1 cellular context compared by ENCODE assay signal in the genomic region with DNA sequence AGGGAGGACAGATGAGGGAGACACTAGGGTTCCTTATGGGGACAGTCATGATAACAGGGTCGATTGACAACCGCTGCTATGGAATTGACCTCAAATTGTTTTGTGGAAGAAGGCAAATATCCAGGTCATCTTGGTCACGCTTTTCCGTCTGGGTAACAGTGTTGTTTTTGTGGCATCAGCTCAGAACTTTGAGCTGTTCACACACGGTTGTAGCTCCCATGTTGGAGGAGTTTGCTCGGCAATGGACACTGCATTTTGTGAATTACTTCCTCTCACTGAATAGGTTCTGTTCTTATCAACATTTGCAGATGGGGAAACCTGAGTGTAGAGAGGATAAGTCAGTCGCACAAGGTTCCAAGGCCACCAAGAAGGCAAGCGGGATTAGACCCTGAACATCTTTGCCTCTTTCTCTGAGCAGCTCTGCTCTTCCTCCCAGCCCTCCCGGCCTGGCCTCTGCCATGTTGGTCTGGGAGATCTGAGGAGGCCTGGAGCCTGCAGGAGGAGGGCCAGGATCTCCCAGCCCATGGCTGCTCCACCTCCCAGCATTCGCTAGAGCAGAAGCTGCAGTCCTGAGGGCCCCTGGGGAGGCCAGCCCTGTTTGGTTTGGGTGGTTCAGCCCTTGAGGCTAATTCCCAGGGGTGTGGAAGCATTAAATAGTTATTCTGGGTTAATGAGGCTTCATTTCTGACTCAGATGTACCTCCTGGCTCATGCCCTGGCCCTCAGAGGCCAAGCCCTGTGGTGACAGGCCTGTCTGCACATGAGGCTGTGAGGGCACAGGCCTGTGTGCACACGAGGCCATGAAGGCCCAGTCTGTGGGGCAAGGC.
TF ChIP-seq lines count a peak whose summit lies in the region.

No MANE protein-coding gene starts in this region.

TF ChIP-seq in K562, 482 proteins besides CTCF, POLR2A, EP300 and RAD21 (continued from another document and continues in another):
- TF ChIP-seq ATF2 (CRISPR knock-in tag; IDR thresholded peaks at IDR 0.05) = no peak
- peak; percentile 66 for TF ChIP-seq RNF2 (IDR thresholded peaks at IDR 0.05)
- no peak for TF ChIP-seq PHF20 (IDR thresholded peaks at IDR 0.05; ENCODE audit: partially characterized antibody)
- peak; percentile 94 for TF ChIP-seq TAL1 (IDR thresholded peaks at IDR 0.05)
- TF ChIP-seq BRD9 (IDR thresholded peaks at IDR 0.05; ENCODE audit: low read depth, partially characterized antibody) = peak; percentile 73
- peak; percentile 66; the same call in 1 of the 2 replicates for TF ChIP-seq LCOR (CRISPR knock-in tag; IDR thresholded peaks at IDR 0.05)
- peak in 1 of 3 experiments; percentile 57; a peak in 1 of 6 replicates for TF ChIP-seq ZBTB11 (CRISPR knock-in tag; IDR thresholded peaks at IDR 0.05)
- 0 out of 2 replicates have a peak, but pooled peaks have one; percentile 17 for TF ChIP-seq NFATC3 (IDR thresholded peaks at IDR 0.05)
- TF ChIP-seq, protein P1, sequence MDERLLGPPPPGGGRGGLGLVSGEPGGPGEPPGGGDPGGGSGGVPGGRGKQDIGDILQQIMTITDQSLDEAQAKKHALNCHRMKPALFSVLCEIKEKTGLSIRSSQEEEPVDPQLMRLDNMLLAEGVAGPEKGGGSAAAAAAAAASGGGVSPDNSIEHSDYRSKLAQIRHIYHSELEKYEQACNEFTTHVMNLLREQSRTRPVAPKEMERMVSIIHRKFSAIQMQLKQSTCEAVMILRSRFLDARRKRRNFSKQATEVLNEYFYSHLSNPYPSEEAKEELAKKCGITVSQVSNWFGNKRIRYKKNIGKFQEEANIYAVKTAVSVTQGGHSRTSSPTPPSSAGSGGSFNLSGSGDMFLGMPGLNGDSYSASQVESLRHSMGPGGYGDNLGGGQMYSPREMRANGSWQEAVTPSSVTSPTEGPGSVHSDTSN (CRISPR knock-in tag; IDR thresholded peaks at IDR 0.05; ENCODE audit: low read depth) = no peak
- TF ChIP-seq, protein P1 (tag; conservative IDR thresholded peaks at IDR 0.05; ENCODE audit: low read depth) = 0 out of 2 replicates have a peak, but pooled peaks have one; percentile 11
- no peak for TF ChIP-seq NR2C1 (IDR thresholded peaks at IDR 0.05)
- peak; percentile 53 for TF ChIP-seq NR2C1 (tag; IDR thresholded peaks at IDR 0.05)
- peak; percentile 80; the same call in 1 of the 2 replicates for TF ChIP-seq CC2D1A (IDR thresholded peaks at IDR 0.05)
- TF ChIP-seq ZKSCAN1 (IDR thresholded peaks at IDR 0.05; ENCODE audit: low read depth, low read length) = peak; percentile 65; the same call in 1 of the 2 replicates
- TF ChIP-seq JUND (IDR thresholded peaks at IDR 0.05; ENCODE audit: borderline replicate concordance, low read depth, low read length) = peak; percentile 75; the same call in 1 of the 2 replicates
- TF ChIP-seq JUND (tag; IDR thresholded peaks at IDR 0.05; ENCODE audit: borderline replicate concordance, low read depth, low read length) = peak; percentile 60; the same call in 2 of the 3 replicates
- no peak for TF ChIP-seq ATF1 (CRISPR knock-in tag; IDR thresholded peaks at IDR 0.05)
- peak; percentile 37; the same call in 1 of the 2 replicates for TF ChIP-seq ATF1 (tag; IDR thresholded peaks at IDR 0.05)
- TF ChIP-seq, protein P2, sequence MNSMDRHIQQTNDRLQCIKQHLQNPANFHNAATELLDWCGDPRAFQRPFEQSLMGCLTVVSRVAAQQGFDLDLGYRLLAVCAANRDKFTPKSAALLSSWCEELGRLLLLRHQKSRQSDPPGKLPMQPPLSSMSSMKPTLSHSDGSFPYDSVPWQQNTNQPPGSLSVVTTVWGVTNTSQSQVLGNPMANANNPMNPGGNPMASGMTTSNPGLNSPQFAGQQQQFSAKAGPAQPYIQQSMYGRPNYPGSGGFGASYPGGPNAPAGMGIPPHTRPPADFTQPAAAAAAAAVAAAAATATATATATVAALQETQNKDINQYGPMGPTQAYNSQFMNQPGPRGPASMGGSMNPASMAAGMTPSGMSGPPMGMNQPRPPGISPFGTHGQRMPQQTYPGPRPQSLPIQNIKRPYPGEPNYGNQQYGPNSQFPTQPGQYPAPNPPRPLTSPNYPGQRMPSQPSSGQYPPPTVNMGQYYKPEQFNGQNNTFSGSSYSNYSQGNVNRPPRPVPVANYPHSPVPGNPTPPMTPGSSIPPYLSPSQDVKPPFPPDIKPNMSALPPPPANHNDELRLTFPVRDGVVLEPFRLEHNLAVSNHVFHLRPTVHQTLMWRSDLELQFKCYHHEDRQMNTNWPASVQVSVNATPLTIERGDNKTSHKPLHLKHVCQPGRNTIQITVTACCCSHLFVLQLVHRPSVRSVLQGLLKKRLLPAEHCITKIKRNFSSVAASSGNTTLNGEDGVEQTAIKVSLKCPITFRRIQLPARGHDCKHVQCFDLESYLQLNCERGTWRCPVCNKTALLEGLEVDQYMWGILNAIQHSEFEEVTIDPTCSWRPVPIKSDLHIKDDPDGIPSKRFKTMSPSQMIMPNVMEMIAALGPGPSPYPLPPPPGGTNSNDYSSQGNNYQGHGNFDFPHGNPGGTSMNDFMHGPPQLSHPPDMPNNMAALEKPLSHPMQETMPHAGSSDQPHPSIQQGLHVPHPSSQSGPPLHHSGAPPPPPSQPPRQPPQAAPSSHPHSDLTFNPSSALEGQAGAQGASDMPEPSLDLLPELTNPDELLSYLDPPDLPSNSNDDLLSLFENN (IDR thresholded peaks at IDR 0.05; ENCODE audit: low read depth in 2 of 2, low read length in 2 of 2) = peak in 1 of 2 experiments; percentile 84; a peak in 2 of 4 replicates
- no peak; the same call in 1 of the 2 replicates for TF ChIP-seq SMAD3 (CRISPR knock-in tag; conservative IDR thresholded peaks at IDR 0.05)
- TF ChIP-seq, protein P3, sequence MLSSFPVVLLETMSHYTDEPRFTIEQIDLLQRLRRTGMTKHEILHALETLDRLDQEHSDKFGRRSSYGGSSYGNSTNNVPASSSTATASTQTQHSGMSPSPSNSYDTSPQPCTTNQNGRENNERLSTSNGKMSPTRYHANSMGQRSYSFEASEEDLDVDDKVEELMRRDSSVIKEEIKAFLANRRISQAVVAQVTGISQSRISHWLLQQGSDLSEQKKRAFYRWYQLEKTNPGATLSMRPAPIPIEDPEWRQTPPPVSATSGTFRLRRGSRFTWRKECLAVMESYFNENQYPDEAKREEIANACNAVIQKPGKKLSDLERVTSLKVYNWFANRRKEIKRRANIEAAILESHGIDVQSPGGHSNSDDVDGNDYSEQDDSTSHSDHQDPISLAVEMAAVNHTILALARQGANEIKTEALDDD (IDR thresholded peaks at IDR 0.05) = no peak; the same call in 1 of the 2 replicates
- peak; percentile 7 for TF ChIP-seq DACH1 (IDR thresholded peaks at IDR 0.05; ENCODE audit: partially characterized antibody)
- no peak for TF ChIP-seq ZNF347 (CRISPR knock-in tag; IDR thresholded peaks at IDR 0.05; ENCODE audit: low read depth)
- TF ChIP-seq ZNF239 (CRISPR knock-in tag; IDR thresholded peaks at IDR 0.05) = peak; percentile 43; the same call in 1 of the 2 replicates
- TF ChIP-seq MBD2 (IDR thresholded peaks at IDR 0.05; ENCODE audit: borderline replicate concordance, low read depth) = 0 out of 2 replicates have a peak, but pooled peaks have one; percentile 51
- TF ChIP-seq DPF2 (IDR thresholded peaks at IDR 0.05) = peak; percentile 97
- TF ChIP-seq ARID1B (IDR thresholded peaks at IDR 0.05) = peak; percentile 98
- peak; percentile 14; the same call in 1 of the 2 replicates for TF ChIP-seq ATF3 (IDR thresholded peaks at IDR 0.05)
- peak; percentile 78; the same call in 1 of the 2 replicates for TF ChIP-seq ATF3 (CRISPR knock-in tag; conservative IDR thresholded peaks at IDR 0.05)
- TF ChIP-seq SUPT5H (IDR thresholded peaks at IDR 0.05) = no peak
- TF ChIP-seq, protein P4, sequence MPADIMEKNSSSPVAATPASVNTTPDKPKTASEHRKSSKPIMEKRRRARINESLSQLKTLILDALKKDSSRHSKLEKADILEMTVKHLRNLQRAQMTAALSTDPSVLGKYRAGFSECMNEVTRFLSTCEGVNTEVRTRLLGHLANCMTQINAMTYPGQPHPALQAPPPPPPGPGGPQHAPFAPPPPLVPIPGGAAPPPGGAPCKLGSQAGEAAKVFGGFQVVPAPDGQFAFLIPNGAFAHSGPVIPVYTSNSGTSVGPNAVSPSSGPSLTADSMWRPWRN (IDR thresholded peaks at IDR 0.05; ENCODE audit: low read depth) = no peak
- TF ChIP-seq CCNT2 (IDR thresholded peaks at IDR 0.05; ENCODE audit: borderline replicate concordance, extremely low read depth, insufficient read length, low read depth, low read length) = peak; percentile 65
- peak; percentile 73 for TF ChIP-seq ZFX (CRISPR knock-in tag; IDR thresholded peaks at IDR 0.05)
- TF ChIP-seq DMBX1 (CRISPR knock-in tag; IDR thresholded peaks at IDR 0.05; ENCODE audit: borderline replicate concordance) = peak; percentile 84
